14 cellular contexts compared by ENCODE assay signal in the genomic region with DNA sequence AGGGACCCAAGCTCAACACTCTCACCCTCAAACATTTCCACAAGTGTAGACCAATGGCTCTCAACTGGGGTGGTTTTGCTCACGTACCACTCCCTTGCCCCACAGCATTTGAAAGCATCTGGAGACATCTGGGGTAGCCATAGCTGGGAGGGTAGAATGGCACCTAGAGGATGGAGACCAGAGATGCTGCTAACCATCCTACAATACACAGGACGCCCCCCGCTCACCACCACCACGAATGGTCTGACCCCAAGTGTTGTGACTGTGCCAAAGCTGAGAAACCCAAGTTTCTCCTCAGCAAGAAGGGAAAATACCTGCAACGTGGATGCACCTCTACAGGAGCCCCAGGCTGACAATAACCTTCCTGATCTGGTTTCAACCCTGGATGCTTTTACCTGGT. TPM values are rescaled to one million over a fixed set of nuclear protein-coding genes. Genes with fewer than 3 reads are reported as not detected.
"Had no signal": no experiment of that assay in that cellular context is flagged by ENCODE, and none has a peak within 500 bp of the region (broad histone marks: within the 10 kb centered on the region; RNA-seq: fewer than 3 reads in every experiment).

No MANE protein-coding gene starts in this region.

RNA-seq across cellular contexts. Expression of a gene that starts 24.7 kb away (rescaled TPM):
- total RNA-seq: activated B cell treated with CpG ODN at 0.5 μM for 24 hours; activated CD4-positive, alpha-beta memory T cell treated with anti-CD3 and anti-CD28 coated beads for 36 hours; activated CD4-positive, alpha-beta memory T cell treated with anti-CD3 and anti-CD28 coated beads, Interleukin-2, amount 10 ng/mL, durations not matched to agents 7 days and 5 days; activated CD4-positive, alpha-beta T cell treated with anti-CD3 and anti-CD28 coated beads for 36 hours; activated CD4-positive, alpha-beta T cell treated with anti-CD3 and anti-CD28 coated beads, Interleukin-2, amount 10 ng/mL, durations not matched to agents 24 days and 14 days; activated CD4-positive, alpha-beta T cell treated with anti-CD3 and anti-CD28 coated beads, Interleukin-2, amount 10 ng/mL, durations not matched to agents 7 days and 5 days; activated CD8-positive, alpha-beta memory T cell treated with anti-CD3 and anti-CD28 coated beads for 36 hours; activated CD8-positive, alpha-beta memory T cell treated with anti-CD3 and anti-CD28 coated beads, Interleukin-2, amount 10 ng/mL, durations not matched to agents 7 days and 5 days; activated CD8-positive, alpha-beta T cell treated with anti-CD3 and anti-CD28 coated beads for 36 hours; activated CD8-positive, alpha-beta T cell treated with anti-CD3 and anti-CD28 coated beads, Interleukin-2, amount 10 ng/mL, durations not matched to agents 7 days and 5 days; T-cell; T-helper 1 cell treated with Interleukin-12 subunit alpha and Interleukin-12 subunit beta and Interleukin-4 antibody, amounts not matched to agents 30 ng/mL and 1 ng/mL, for 36 hours; T-helper 17 cell; T-helper 2 cell treated with Interferon-gamma antibody and Interleukin-4, amounts not matched to agents 100 ng/mL and 5 ng/mL, for 36 hours had no signal
